ENCODE assay signal across 6 cellular contexts in genomic region chr3:97111237-97111636, GRCh38.
"Had no signal": no experiment of that assay in that cellular context is flagged by ENCODE, and none has a peak within 500 bp of the region (broad histone marks: within the 10 kb centered on the region; RNA-seq: fewer than 3 reads in every experiment).

No MANE protein-coding gene starts in this region.

- H3K27me3 Mint-ChIP-seq: IgD-negative memory B cell had no signal

- H3K4me3 ChIP-seq: K562 had no signal

- H3K4me3 Mint-ChIP-seq: IgD-negative memory B cell had no signal

- H3K27ac ChIP-seq: HL-60 had no signal

- H3K36me3 Mint-ChIP-seq: IgD-negative memory B cell had no signal

- H3K4me1 Mint-ChIP-seq: IgD-negative memory B cell had no signal

- H3K27ac Mint-ChIP-seq: IgD-negative memory B cell had no signal

- DNase-seq: IMR-90, KBM-7, KG1 had no signal
